ENCODE assay signal across 14 cellular contexts in genomic region chr20:57438552-57438951, GRCh38. TPM values are rescaled to one million over a fixed set of nuclear protein-coding genes. Genes with fewer than 3 reads are reported as not detected.
DNase-seq lines count a peak whose midpoint lies in the region; ATAC-seq and TF ChIP-seq lines count a peak whose summit lies in the region.
"Had no signal": no experiment of that assay in that cellular context is flagged by ENCODE, and none has a peak within 500 bp of the region (broad histone marks: within the 10 kb centered on the region; RNA-seq: fewer than 3 reads in every experiment).

No MANE protein-coding gene starts in this region.

- H3K36me3 Mint-ChIP-seq in H9 (ENCODE audit: insufficient read depth in 1 of 3, low read depth in 3 of 3), result no peaks in the 10 kb centered on the region; a peak in 1 of 7 replicates
- H3K36me3 Mint-ChIP-seq in CD8-positive, alpha-beta memory T cell, result no peaks in the 10 kb centered on the region
- H3K36me3 Mint-ChIP-seq: type B pancreatic cell had no signal

- no peak overlapping the region for H2AFZ ChIP-seq in H9 (ENCODE audit: low read length)
- H2AFZ ChIP-seq in PC-9, result no peak overlapping the region
- H2AFZ ChIP-seq: GM23248 had no signal

- no peak overlapping the region for H2BK12ac ChIP-seq in H9 (ENCODE audit: insufficient read length, low read depth, low read length)

- no peaks in the 10 kb centered on the region for H3K4me1 ChIP-seq in H9 (ENCODE audit: insufficient read depth, low read length)
- H3K4me1 ChIP-seq in Panc1 (ENCODE audit: control insufficient read depth, insufficient read depth, low read length), result peaks cover 11% of the 10 kb centered on the region
- H3K4me1 ChIP-seq in skeletal muscle tissue (ENCODE audit: control insufficient read depth in 3 of 3, insufficient read depth in 3 of 3, low read length in 3 of 3), result peaks cover 77 to 92% (median 91%) of the 10 kb centered on the region in 3 donors
- H3K4me1 ChIP-seq in CD8-positive, alpha-beta memory T cell (ENCODE audit: insufficient read depth, low read length), result peaks cover 28% of the 10 kb centered on the region
- peaks cover 27% of the 10 kb centered on the region for H3K4me1 ChIP-seq in PC-9 (replicated peaks; ENCODE audit: insufficient read depth)

- no peak overlapping the region for H4K91ac ChIP-seq in H9 (ENCODE audit: insufficient read length, low read depth, low read length)

- no peak overlapping the region for H3K4me3 Mint-ChIP-seq in H9
- no peak overlapping the region for H3K4me3 Mint-ChIP-seq in CD8-positive, alpha-beta memory T cell
- H3K4me3 Mint-ChIP-seq: B cell, type B pancreatic cell had no signal

- H3K4me2 ChIP-seq in H9 (ENCODE audit: insufficient read depth, insufficient read length, low read length) (no peak overlapping the region), PC-9 (no peak overlapping the region)

- H3K9me3 ChIP-seq in H9 (ENCODE audit: control insufficient read depth, low read depth, low read length), result no peaks in the 10 kb centered on the region
- H3K9me3 ChIP-seq in Panc1 (ENCODE audit: control insufficient read depth, insufficient read depth, low read depth, low read length), result no peaks in the 10 kb centered on the region
- H3K9me3 ChIP-seq in skeletal muscle tissue (ENCODE audit: control insufficient read depth in 3 of 3, low read length in 3 of 3), result peaks cover 0 to 4% (median 0%) of the 10 kb centered on the region in 3 donors
- H3K9me3 ChIP-seq in CD8-positive, alpha-beta memory T cell (ENCODE audit: low read length), result no peaks in the 10 kb centered on the region
- no peaks in the 10 kb centered on the region for H3K9me3 ChIP-seq in PC-9 (ENCODE audit: insufficient read depth, low read depth)

- no peaks in the 10 kb centered on the region for H3K79me1 ChIP-seq in H9 (ENCODE audit: insufficient read depth, low read depth, low read length, poor library complexity, severe bottlenecking)

- H4K5ac ChIP-seq in H9 (ENCODE audit: insufficient read length, low read depth, low read length), result no peak overlapping the region

- peaks cover 2% of the 10 kb centered on the region; the same call in 1 of the 2 replicates for H3K27me3 Mint-ChIP-seq in H9 (ENCODE audit: low read depth)
- H3K27me3 Mint-ChIP-seq in CD8-positive, alpha-beta memory T cell, result no peaks in the 10 kb centered on the region
- H3K27me3 Mint-ChIP-seq: B cell had no signal

- no peak overlapping the region for H3T11ph ChIP-seq in H9 (ENCODE audit: low read length)

- peaks cover 4 to 42% of the 10 kb centered on the region in 2 experiments; a peak in 3 of 4 replicates for H3K4me1 Mint-ChIP-seq in H9
- H3K4me1 Mint-ChIP-seq in CD8-positive, alpha-beta memory T cell, result peaks cover 24 to 33% (median 33%) of the 10 kb centered on the region in 3 donors

- H3K9me3 Mint-ChIP-seq in H9, result peaks cover 0 to 6% of the 10 kb centered on the region in 2 experiments; a peak in 3 of 5 replicates
- peaks cover 0 to 2% (median 0%) of the 10 kb centered on the region in 5 donors for H3K9me3 Mint-ChIP-seq in CD8-positive, alpha-beta memory T cell
- H3K9me3 Mint-ChIP-seq: type B pancreatic cell had no signal

- no peak overlapping the region for H3K56ac ChIP-seq in H9 (ENCODE audit: insufficient read length, low read depth, low read length)

- no peak overlapping the region for H2BK15ac ChIP-seq in H9 (ENCODE audit: low read depth, low read length)

- in situ Hi-C loops in Panc1 (cut with HindIII; ENCODE audit: low pct_unique_long_range_greater_than_20kb, low sequenced_read_pairs), result no loop called here

- intact Hi-C loops in Panc1 (cut with micrococcal nuclease; ENCODE audit: unreplicated experiment) (no loop called here), PC-9 (cut with micrococcal nuclease; ENCODE audit: unreplicated experiment) (loop anchor here (5.0 to 10.0 kb wide), 3 partner anchors 34 to 651 kb away; no protein-coding TSS in a partner anchor), left colon (cut with DNase I, micrococcal nuclease) (loop anchor here in 1 of 2 donors (10.0 kb wide), 1 partner anchor 56 kb away; no protein-coding TSS in a partner anchor)

- H3K4ac ChIP-seq in H9 (ENCODE audit: low read depth, low read length), result no peak overlapping the region

- H3K9ac ChIP-seq in H9 (ENCODE audit: extremely low read depth, insufficient read length, low read length), result no peak overlapping the region
- peak overlapping the region; percentile 23 to 75 (median 70) for H3K9ac ChIP-seq in skeletal muscle tissue (ENCODE audit: low read depth in 1 of 3, low read length in 3 of 3)
- H3K9ac ChIP-seq: GM23248 had no signal

- POLR2A ChIA-PET in Panc1 (lab: Charles Lee) (interaction anchor here (1.0 kb wide), 1 partner anchor 9 kb away, joined by 5 read pairs; no protein-coding TSS in a partner anchor), PC-9 (lab: Charles Lee; ENCODE audit: unreplicated experiment) (no interaction called here)
- POLR2A ChIA-PET in CD8-positive, alpha-beta memory T cell (lab: Charles Lee), result no interaction called here

- no peak overlapping the region; the same call in 1 of the 2 replicates for H3K14ac ChIP-seq in H9 (ENCODE audit: insufficient read depth, low read length)

- BruUV-seq in Panc1 (replicated peaks; lab: Mats Ljungman, UMichigan) (no TSS peak), PC-9 (replicated peaks; lab: Mats Ljungman, UMichigan) (no TSS peak)

- H3K23me2 ChIP-seq in H9 (ENCODE audit: insufficient read length, low read depth, low read length, poor library complexity, severe bottlenecking), result no peaks in the 10 kb centered on the region

- ATAC-seq in Panc1, result peak; percentile 31
- no peak for ATAC-seq in left colon

- CTCF ChIA-PET in Panc1 (lab: Charles Lee) (interaction anchor here (0.6 kb wide), 1 partner anchor 47 kb away, joined by 3 read pairs; the partner anchor contains the start of gene RBM38), PC-9 (lab: Charles Lee) (no interaction called here)
- CTCF ChIA-PET in CD8-positive, alpha-beta memory T cell (lab: Charles Lee), result interaction anchor here (1.3 to 2.0 kb wide), 2 partner anchors 36 to 40 kb away, joined by 3 to 9 read pairs; no protein-coding TSS in a partner anchor

- H3K36me3 ChIP-seq in Panc1 (ENCODE audit: control insufficient read depth, insufficient read depth, low read length), result no peaks in the 10 kb centered on the region
- no peaks in the 10 kb centered on the region for H3K36me3 ChIP-seq in skeletal muscle tissue (ENCODE audit: control insufficient read depth in 3 of 3, insufficient read depth in 3 of 3, low read length in 3 of 3)
- no peaks in the 10 kb centered on the region for H3K36me3 ChIP-seq in CD8-positive, alpha-beta memory T cell (ENCODE audit: insufficient read depth, low read length)
- H3K36me3 ChIP-seq in PC-9 (ENCODE audit: low read depth), result no peaks in the 10 kb centered on the region

- no peak overlapping the region for H2AK5ac ChIP-seq in H9 (ENCODE audit: insufficient read length, low read length)

- no peak overlapping the region for H3K23ac ChIP-seq in H9 (ENCODE audit: insufficient read length, low read depth, low read length)

- TF ChIP-seq CTCF in H9 (conservative IDR thresholded peaks at IDR 0.05) (no peak), Panc1 (IDR thresholded peaks at IDR 0.05) (no peak), PC-9 (conservative IDR thresholded peaks at IDR 0.05) (no peak)

- H3K27me3 ChIP-seq in H9 (ENCODE audit: insufficient read depth, low read length) (no peaks in the 10 kb centered on the region), Panc1 (ENCODE audit: control insufficient read depth, insufficient read depth, low read length) (no peaks in the 10 kb centered on the region), skeletal muscle tissue (ENCODE audit: control insufficient read depth in 3 of 3, insufficient read depth in 3 of 3, low read length in 3 of 3) (no peaks in the 10 kb centered on the region), PC-9 (ENCODE audit: insufficient read depth, low read depth) (no peaks in the 10 kb centered on the region)
- H3K27me3 ChIP-seq in CD8-positive, alpha-beta memory T cell (ENCODE audit: insufficient read depth, low read length, poor library complexity, severe bottlenecking), result no peaks in the 10 kb centered on the region

- WGBS in H9 (ENCODE audit: extremely low coverage, insufficient read length, low lambda C conversion rate), result no CpG with 5 or more reads among the region's 5 CpGs

- H3K27ac ChIP-seq in H9 (ENCODE audit: insufficient read length, low read depth, low read length) (no peak overlapping the region), Panc1 (ENCODE audit: low read length) (no peak overlapping the region), skeletal muscle tissue (ENCODE audit: low read depth, low read length) (peak overlapping the region; percentile 90), PC-9 (no peak overlapping the region)
- H3K27ac ChIP-seq in CD8-positive, alpha-beta memory T cell (ENCODE audit: low read depth, low read length), result no peak overlapping the region
- H3K27ac ChIP-seq: GM23248 had no signal

- no peak overlapping the region for H2BK120ac ChIP-seq in H9 (ENCODE audit: low read depth, low read length, poor library complexity, severe bottlenecking)

- H4K20me1 ChIP-seq in H9 (ENCODE audit: control insufficient read depth, insufficient read depth, insufficient read length) (no peaks in the 10 kb centered on the region), PC-9 (ENCODE audit: insufficient read depth) (no peaks in the 10 kb centered on the region)

- H3K4me3 ChIP-seq in Panc1 (ENCODE audit: low read depth in 2 of 2, low read length in 2 of 2) (no peak overlapping the region), skeletal muscle tissue (ENCODE audit: low read length in 3 of 3) (peak overlapping the region in 1 of 3 donors; percentile 41), PC-9 (no peak overlapping the region)
- no peak overlapping the region for H3K4me3 ChIP-seq in CD8-positive, alpha-beta memory T cell (ENCODE audit: low read length)
- H3K4me3 ChIP-seq: GM23248 had no signal

- no peak overlapping the region for H4K8ac ChIP-seq in H9 (replicated peaks; ENCODE audit: insufficient read length, low read depth, low read length)

- H3K27ac Mint-ChIP-seq in H9, result peak overlapping the region in 2 of 3 experiments; percentile 68 to 77; a peak in 3 of 7 replicates
- H3K27ac Mint-ChIP-seq in CD8-positive, alpha-beta memory T cell, result peak overlapping the region in 1 of 8 donors; percentile 50
- H3K27ac Mint-ChIP-seq: B cell, type B pancreatic cell had no signal

- no peak for DNase-seq in H9
- DNase-seq in Panc1 (ENCODE audit: low read depth, low spot score), result no peak
- peak; percentile 72 for DNase-seq in islet precursor cell
- no peak for DNase-seq in CD8-positive, alpha-beta memory T cell
- no peak for DNase-seq in PC-9
- no peak for DNase-seq in left colon
- DNase-seq: amniotic stem cell; GM23248; MV-4-11; retina; stimulated activated CD4-positive, alpha-beta T cell treated with anti-CD3 and anti-CD28 coated beads, Interleukin-2, amount 100 ng/mL, for 24 hours had no signal

- no peak overlapping the region for H2BK5ac ChIP-seq in H9 (ENCODE audit: insufficient read length, low read length)

- H3K79me2 ChIP-seq in H9 (ENCODE audit: insufficient read depth, low read length), result no peaks in the 10 kb centered on the region
- no peaks in the 10 kb centered on the region for H3K79me2 ChIP-seq in PC-9 (ENCODE audit: low read depth)

- peaks cover 27% of the 10 kb centered on the region; the same call in 1 of the 2 replicates for H3F3A ChIP-seq in PC-9 (ENCODE audit: insufficient read depth, low read depth)

- H3K9me2 ChIP-seq in PC-9 (ENCODE audit: insufficient read depth), result no peaks in the 10 kb centered on the region

- H2BK20ac ChIP-seq in H9 (ENCODE audit: low read depth, low read length, poor library complexity, severe bottlenecking), result no peak overlapping the region

- H3K18ac ChIP-seq in H9 (ENCODE audit: insufficient read length, low read depth, low read length), result no peak overlapping the region

RNA-seq across cellular contexts. Expression of gene RBM38, which starts 47.4 kb away (rescaled TPM):
- total RNA-seq in H9 (2021) (66.8 and 67.9 TPM in 2 replicates), Panc1 (2021; ENCODE audit: unreplicated experiment) (39.9 TPM), skeletal muscle tissue (60.0 TPM), PC-9 (2021) (19.3 and 25.6 TPM in 2 replicates), left colon (10 to 100 TPM; 26.9 to 44.8 TPM)
- polyA plus RNA-seq in Panc1 (2012; ENCODE audit: insufficient read length), result 61.1 TPM
- total RNA-seq in CD8-positive, alpha-beta memory T cell, result 100 to 1,000 TPM; 101 to 107 TPM
- 94.4 TPM for polyA plus RNA-seq in CD8-positive, alpha-beta memory T cell
